1 cellular context compared by ENCODE assay signal in the genomic region with DNA sequence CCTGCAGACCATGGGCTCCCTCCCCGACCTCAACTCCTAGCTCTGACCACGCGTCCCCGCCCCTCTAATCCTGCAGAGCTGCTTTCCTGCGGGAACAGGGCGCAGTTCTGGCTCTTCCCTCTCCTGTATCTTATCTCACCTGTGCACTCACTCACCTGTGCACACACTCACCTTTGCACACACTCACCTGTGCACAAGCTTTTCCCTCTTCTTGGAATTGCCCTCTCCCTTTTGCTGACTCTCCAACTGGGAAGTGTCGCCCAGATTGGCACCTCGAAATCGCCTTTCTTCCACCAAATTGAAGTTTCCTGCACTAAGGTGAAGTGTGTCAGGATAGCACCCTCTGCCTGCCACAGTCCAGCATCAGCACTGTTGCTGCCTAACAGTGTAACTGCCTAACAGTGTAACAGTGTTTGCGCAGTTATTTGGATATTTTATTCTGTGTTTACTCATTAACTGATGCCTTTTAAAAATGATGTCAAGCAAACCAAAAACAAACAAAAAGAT.
TF ChIP-seq lines count a peak whose summit lies in the region.

No MANE protein-coding gene starts in this region.

TF ChIP-seq in GM23338, 12 proteins besides CTCF, POLR2A, EP300 and RAD21 (continued from another document):
- no peak for TF ChIP-seq POLR2AphosphoS5 (IDR thresholded peaks at IDR 0.05; ENCODE audit: low read depth)
